20 cellular contexts compared by ENCODE assay signal in the genomic region with DNA sequence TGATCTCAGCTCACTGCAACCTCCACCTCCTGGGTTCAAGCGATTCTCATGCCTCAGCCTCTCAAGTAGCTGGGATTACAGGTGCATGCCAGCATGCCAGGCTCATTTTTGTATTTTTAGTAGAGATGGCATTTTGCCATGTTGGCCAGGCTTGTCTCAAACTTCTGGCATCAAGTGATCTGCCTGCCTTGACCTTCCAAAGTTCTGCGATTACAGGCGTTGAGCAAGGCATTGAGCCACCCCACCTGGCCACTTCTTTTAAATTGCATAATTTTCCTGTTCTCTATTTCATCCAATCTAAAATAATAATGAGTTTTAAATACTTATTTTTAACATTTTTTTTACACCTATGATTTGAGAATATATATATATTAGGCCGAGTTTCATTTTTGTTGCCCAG.
DNase-seq lines count a peak whose midpoint lies in the region; ATAC-seq and TF ChIP-seq lines count a peak whose summit lies in the region.
"Had no signal": no experiment of that assay in that cellular context is flagged by ENCODE, and none has a peak within 500 bp of the region (broad histone marks: within the 10 kb centered on the region; RNA-seq: fewer than 3 reads in every experiment).

No MANE protein-coding gene starts in this region.

- no peaks in the 10 kb centered on the region for H3K36me3 ChIP-seq in ovary
- H3K36me3 ChIP-seq: BE2C, MG63 had no signal

- DNase-seq in NCI-H748 (lab: John Stamatoyannopoulos, UW; ENCODE audit: unreplicated experiment) (peak; percentile 44), NCI-H748 treated with DMSO at 0.1 percent for 48 hours (lab: John Stamatoyannopoulos, UW) (no peak), NCI-H1092 treated with DMSO at 0.1 percent for 48 hours (lab: John Stamatoyannopoulos, UW) (peak; percentile 36), NCI-H69 (lab: John Stamatoyannopoulos, UW) (peak; percentile 48), ovary (peak in 4 of 5 donors; percentile 30 to 59 (median 34))
- DNase-seq: BE2C; CD4-positive, CD25-positive, alpha-beta regulatory T cell; GOT3; HCEC 1CT; Kasumi-1; MG63; NCI-H524; PC-9; RPMI8226; SHP77 treated with DMSO at 0.1 percent for 48 hours; SW 1271; T-helper 17 cell had no signal

- TF ChIP-seq EP300 in ovary (IDR thresholded peaks at IDR 0.05), result no peak

- no peaks in the 10 kb centered on the region for H3K9me3 ChIP-seq in ovary
- H3K9me3 ChIP-seq: BE2C, MG63 had no signal

- no peak overlapping the region for H3K27ac ChIP-seq in ovary
- H3K27ac ChIP-seq: PC-9, SK-N-MC had no signal

- H3K4me1 ChIP-seq in ovary (ENCODE audit: insufficient read depth), result peaks cover 7% of the 10 kb centered on the region
- H3K4me1 ChIP-seq: BE2C had no signal

- no peaks in the 10 kb centered on the region for H3K27me3 ChIP-seq in ovary
- H3K27me3 ChIP-seq: BE2C, MG63 had no signal

- no peak for TF ChIP-seq CTCF in ovary (IDR thresholded peaks at IDR 0.05)

- ATAC-seq in GM21528 (IDR thresholded peaks at IDR 0.05; ENCODE audit: low FRiP score, unreplicated experiment), result no peak
- no peak for ATAC-seq in HG03378 (IDR thresholded peaks at IDR 0.05; ENCODE audit: unreplicated experiment)
- ATAC-seq: T-helper 17 cell had no signal

- 43 to 55% (median 43%) methylated on average over 4 of the region's 4 CpGs for WGBS in ovary, 3 donors

- H3K4me3 ChIP-seq in ovary, result no peak overlapping the region
- H3K4me3 ChIP-seq: MG63, PC-9, SK-N-MC had no signal

- intact Hi-C loops in ovary (cut with DNase I), result no loop called here

- TF ChIP-seq POLR2A in ovary (IDR thresholded peaks at IDR 0.05), result no peak
